ENCODE assay signal across 8 cellular contexts in genomic region chr19:55212447-55212846, GRCh38. TPM values are rescaled to one million over a fixed set of nuclear protein-coding genes. Genes with fewer than 3 reads are reported as not detected.
DNase-seq lines count a peak whose midpoint lies in the region; ATAC-seq and TF ChIP-seq lines count a peak whose summit lies in the region.

No MANE protein-coding gene starts in this region.

- H3K4me2 ChIP-seq in parathyroid adenoma (ENCODE audit: low read length), result no peak overlapping the region

- no peak for TF ChIP-seq POLR2A in prostate gland (IDR thresholded peaks at IDR 0.05)

- H2AFZ ChIP-seq in parathyroid adenoma, result peak overlapping the region; percentile 13

- no peak for ATAC-seq in HG03565 (IDR thresholded peaks at IDR 0.05; ENCODE audit: unreplicated experiment)

- H3K27ac ChIP-seq in parathyroid adenoma (no peak overlapping the region), prostate gland (no peak overlapping the region)

- no peak for DNase-seq in GM10248 (ENCODE audit: extremely low spot score)
- peak; percentile 74 for DNase-seq in NCI-H1694 treated with DMSO at 0.1 percent for 48 hours (lab: John Stamatoyannopoulos, UW)
- DNase-seq in activated naive CD4-positive, alpha-beta T cell treated with Interleukin-2 at 50 U/mL for 16 hours, result peak; percentile 52
- DNase-seq in NCI-H187 treated with DMSO at 0.1 percent for 48 hours (lab: John Stamatoyannopoulos, UW), result no peak
- DNase-seq in NCI-H146 treated with DMSO at 0.1 percent for 48 hours (lab: John Stamatoyannopoulos, UW; ENCODE audit: unreplicated experiment), result no peak
- DNase-seq in prostate gland (ENCODE audit: low spot score), result no peak

- no peak overlapping the region for H3K9ac ChIP-seq in parathyroid adenoma

- H3K9me3 ChIP-seq in parathyroid adenoma (ENCODE audit: control insufficient read depth, low read length), result no peaks in the 10 kb centered on the region
- no peaks in the 10 kb centered on the region for H3K9me3 ChIP-seq in prostate gland

- CTCF ChIA-PET in GM10248 (lab: Yijun Ruan, JAX), result no interaction called here

- POLR2A ChIA-PET in GM10248 (lab: Yijun Ruan, JAX), result no interaction called here

- no peaks in the 10 kb centered on the region for H3K79me2 ChIP-seq in parathyroid adenoma

- H3K27me3 ChIP-seq in parathyroid adenoma (ENCODE audit: control insufficient read depth, insufficient read depth, low read length) (peaks cover 2% of the 10 kb centered on the region), prostate gland (replicated peaks; ENCODE audit: insufficient read depth) (peaks cover 5% of the 10 kb centered on the region)

- WGBS in prostate gland, result 79% methylated on average over 3 of the region's 3 CpGs

- TF ChIP-seq CTCF in GM10248 (IDR thresholded peaks at IDR 0.05; ENCODE audit: control extremely low read depth, extremely low read depth, low read depth, missing control alignments), result peak; percentile 20
- peak; percentile 92 for TF ChIP-seq CTCF in parathyroid adenoma (IDR thresholded peaks at IDR 0.05)
- no peak for TF ChIP-seq CTCF in prostate gland (IDR thresholded peaks at IDR 0.05)

- no peaks in the 10 kb centered on the region for H3K4me1 ChIP-seq in parathyroid adenoma
- no peaks in the 10 kb centered on the region for H3K4me1 ChIP-seq in prostate gland (replicated peaks)

- no peaks in the 10 kb centered on the region for H3K36me3 ChIP-seq in parathyroid adenoma (ENCODE audit: control insufficient read depth, insufficient read depth, low read length)
- no peaks in the 10 kb centered on the region for H3K36me3 ChIP-seq in prostate gland

- intact Hi-C loops in prostate gland (cut with DNase I), result no loop called here

- H3K4me3 ChIP-seq in parathyroid adenoma (ENCODE audit: low read depth, low read length) (no peak overlapping the region), prostate gland (no peak overlapping the region)

RNA-seq across cellular contexts. Expression of gene PTPRH, which starts 3.1 kb away (rescaled TPM):
- 1 to 10 TPM in 1 of 2 donors, not detected in 1; 4.0 TPM for total RNA-seq in prostate gland

RNA-seq across cellular contexts. Expression of gene TMEM86B, which starts 16.1 kb away (rescaled TPM):
- total RNA-seq in prostate gland, result 10 to 100 TPM in 1 of 2 donors, 1 to 10 TPM in 1; 1.5 to 10.8 TPM

RNA-seq across cellular contexts. Expression of gene SYT5, which starts 32.4 kb away (rescaled TPM):
- total RNA-seq in prostate gland, result 1 to 10 TPM in 1 of 2 donors, not detected in 1; 4.3 TPM

RNA-seq across cellular contexts. Expression of gene DNAAF3, which starts 46.0 kb away (rescaled TPM):
- 10 to 100 TPM in 1 of 2 donors, under 1 TPM in 1; 0.55 to 16.1 TPM for total RNA-seq in prostate gland

RNA-seq across cellular contexts. Expression of gene PPP6R1, which starts 46.4 kb away (rescaled TPM):
- total RNA-seq in prostate gland, result 100 to 1,000 TPM in 1 of 2 donors, 10 to 100 TPM in 1; 49.5 to 112 TPM

Comparison
In these comparisons a context has a peak if more than half of its experiments do, and no peak if none do; other contexts are left out.
1. DNase-seq: peak in NCI-H1694 treated with DMSO at 0.1 percent for 48 hours (single experiment) and activated naive CD4-positive, alpha-beta T cell treated with Interleukin-2 at 50 U/mL for 16 hours (single experiment); none in GM10248 (single experiment), NCI-H187 treated with DMSO at 0.1 percent for 48 hours (single experiment), NCI-H146 treated with DMSO at 0.1 percent for 48 hours (single experiment) and prostate gland (single experiment).
2. CTCF ChIP-seq: peak in GM10248 (single experiment) and parathyroid adenoma (single experiment); none in prostate gland (0 of 4).